32 cellular contexts compared by ENCODE assay signal in genomic region chr14:33855672-33856071, GRCh38.
"Had no signal": no experiment of that assay in that cellular context is flagged by ENCODE, and none has a peak within 500 bp of the region (broad histone marks: within the 10 kb centered on the region; RNA-seq: fewer than 3 reads in every experiment).

No MANE protein-coding gene starts in this region.

- H3K4me1 ChIP-seq: ascending aorta had no signal

- H3K27ac ChIP-seq: ascending aorta, cardiac muscle cell, SK-N-MC had no signal

- H3K4me3 ChIP-seq: ascending aorta, cardiac muscle cell, MG63, SK-N-MC had no signal

- H3K36me3 Mint-ChIP-seq: activated naive CD4-positive, alpha-beta T cell treated with anti-CD3 and anti-CD28 coated beads, Interleukin-2, amount 50 U/mL, for 24 hours; activated naive CD8-positive, alpha-beta T cell treated with anti-CD3 and anti-CD28 coated beads, Interleukin-2, amount 10 ng/mL, durations not matched to agents 7 days and 5 days had no signal

- H3K27me3 Mint-ChIP-seq: activated CD4-positive, alpha-beta T cell treated with anti-CD3 and anti-CD28 coated beads for 36 hours; activated naive CD4-positive, alpha-beta T cell treated with anti-CD3 and anti-CD28 coated beads, Interleukin-2, amount 50 U/mL, for 24 hours; activated T-cell treated with anti-CD3 and anti-CD28 coated beads, Interleukin-2, amount 50 U/mL, for 24 hours; central memory CD8-positive, alpha-beta T cell had no signal

- H3K36me3 ChIP-seq: ascending aorta, cardiac muscle cell, MG63 had no signal

- H3K27me3 ChIP-seq: ascending aorta, cardiac muscle cell, MG63 had no signal

- FAIRE-seq: TTC549 had no signal

- H3K9me3 ChIP-seq: ascending aorta, MG63 had no signal

- DNase-seq: activated CD4-positive, alpha-beta T cell treated with anti-CD3 and anti-CD28 coated beads for 36 hours; activated CD4-positive, alpha-beta T cell treated with anti-CD3 and anti-CD28 coated beads, Interleukin-2, amount 10 ng/mL, durations not matched to agents 7 days and 5 days; activated CD4-positive, alpha-beta T cell treated with anti-CD3 and anti-CD28 coated beads, Interleukin-2, amount 50 U/mL, for 48 hours; activated CD8-positive, alpha-beta T cell treated with anti-CD3 and anti-CD28 coated beads, Interleukin-2, amount 10 ng/mL, durations not matched to agents 7 days and 5 days; activated gamma-delta T cell; activated naive CD4-positive, alpha-beta T cell treated with Interleukin-2 at 50 U/mL for 16 hours; activated naive CD8-positive, alpha-beta T cell treated with anti-CD3 and anti-CD28 coated beads, Interleukin-2, amount 10 ng/mL, durations not matched to agents 7 days and 5 days; activated T-cell treated with anti-CD3 and anti-CD28 coated beads, Interleukin-2, amount 50 U/mL, for 24 hours; amygdala; Kasumi-1; MG63; NCI-H1048; NCI-H1105 treated with DMSO at 0.1 percent for 48 hours; NCI-H1436; NCI-H1694; NCI-H1930; NCI-H2081 treated with DMSO at 0.1 percent for 48 hours; NCI-H2171; NCI-H510A; NCI-H69; NK-92 treated with Interleukin-12 subunit alpha and Interleukin-12 subunit beta, amount 100 ng/mL, for 24 hours; Right ventricle myocardium superior had no signal

- ATAC-seq: activated CD4-positive, alpha-beta T cell treated with anti-CD3 and anti-CD28 coated beads for 36 hours; activated CD4-positive, CD25-positive, alpha-beta regulatory T cell treated with anti-CD3 and anti-CD28 coated beads, Interleukin-2, amount 50 U/mL, for 24 hours; activated CD8-positive, alpha-beta T cell treated with anti-CD3 and anti-CD28 coated beads, Interleukin-2, amount 10 ng/mL, durations not matched to agents 7 days and 5 days had no signal

- H3K27ac Mint-ChIP-seq: activated CD4-positive, alpha-beta T cell treated with anti-CD3 and anti-CD28 coated beads for 36 hours; activated CD4-positive, alpha-beta T cell treated with anti-CD3 and anti-CD28 coated beads, Interleukin-2, amount 10 ng/mL, durations not matched to agents 7 days and 5 days; activated CD8-positive, alpha-beta T cell treated with anti-CD3 and anti-CD28 coated beads, Interleukin-2, amount 10 ng/mL, durations not matched to agents 7 days and 5 days; activated naive CD4-positive, alpha-beta T cell treated with anti-CD3 and anti-CD28 coated beads, Interleukin-2, amount 50 U/mL, for 24 hours; activated naive CD8-positive, alpha-beta T cell treated with anti-CD3 and anti-CD28 coated beads, Interleukin-2, amount 10 ng/mL, durations not matched to agents 7 days and 5 days; activated T-cell treated with anti-CD3 and anti-CD28 coated beads, Interleukin-2, amount 50 U/mL, for 24 hours; activated T-helper 2 cell treated with anti-CD3 and anti-CD28 coated beads, Interferon-gamma antibody, Interleukin-2, Interleukin-4, amounts not matched to agents 10 μg/mL and 5 μg/mL and 100 μg/mL, durations not matched to agents 14 hours and 24 hours and 36 hours; T-helper 1 cell treated with Interleukin-12 subunit alpha and Interleukin-12 subunit beta and Interleukin-4 antibody, amounts not matched to agents 30 μg/mL and 1 μg/mL, for 36 hours; T-helper 2 cell treated with Interferon-gamma antibody and Interleukin-4, amounts not matched to agents 5 μg/mL and 100 μg/mL, for 36 hours had no signal

- H3K4me3 Mint-ChIP-seq: activated CD4-positive, alpha-beta T cell treated with anti-CD3 and anti-CD28 coated beads for 36 hours; activated CD4-positive, alpha-beta T cell treated with anti-CD3 and anti-CD28 coated beads, Interleukin-2, amount 10 ng/mL, durations not matched to agents 7 days and 5 days; activated CD8-positive, alpha-beta T cell treated with anti-CD3 and anti-CD28 coated beads, Interleukin-2, amount 10 ng/mL, durations not matched to agents 7 days and 5 days; activated naive CD4-positive, alpha-beta T cell treated with anti-CD3 and anti-CD28 coated beads, Interleukin-2, amount 50 U/mL, for 24 hours; activated naive CD8-positive, alpha-beta T cell treated with anti-CD3 and anti-CD28 coated beads, Interleukin-2, amount 10 ng/mL, durations not matched to agents 7 days and 5 days; activated T-cell treated with anti-CD3 and anti-CD28 coated beads, Interleukin-2, amount 50 U/mL, for 24 hours; central memory CD8-positive, alpha-beta T cell; T-helper 1 cell treated with Interleukin-12 subunit alpha and Interleukin-12 subunit beta and Interleukin-4 antibody, amounts not matched to agents 30 μg/mL and 1 μg/mL, for 36 hours; T-helper 2 cell treated with Interferon-gamma antibody and Interleukin-4, amounts not matched to agents 5 μg/mL and 100 μg/mL, for 36 hours had no signal

- H3K4me1 Mint-ChIP-seq: activated CD4-positive, alpha-beta T cell treated with anti-CD3 and anti-CD28 coated beads for 36 hours; activated naive CD4-positive, alpha-beta T cell treated with anti-CD3 and anti-CD28 coated beads, Interleukin-2, amount 50 U/mL, for 24 hours; central memory CD8-positive, alpha-beta T cell had no signal

- H3K9me3 Mint-ChIP-seq: activated CD4-positive, alpha-beta T cell treated with anti-CD3 and anti-CD28 coated beads, Interleukin-2, amount 10 ng/mL, durations not matched to agents 7 days and 5 days; activated naive CD4-positive, alpha-beta T cell treated with anti-CD3 and anti-CD28 coated beads, Interleukin-2, amount 50 U/mL, for 24 hours; activated T-cell treated with anti-CD3 and anti-CD28 coated beads, Interleukin-2, amount 50 U/mL, for 24 hours; activated T-helper 2 cell treated with anti-CD3 and anti-CD28 coated beads, Interferon-gamma antibody, Interleukin-2, Interleukin-4, amounts not matched to agents 10 μg/mL and 5 μg/mL and 100 μg/mL, durations not matched to agents 14 hours and 24 hours and 36 hours; T-helper 1 cell treated with Interleukin-12 subunit alpha and Interleukin-12 subunit beta and Interleukin-4 antibody, amounts not matched to agents 30 μg/mL and 1 μg/mL, for 36 hours; T-helper 2 cell treated with Interferon-gamma antibody and Interleukin-4, amounts not matched to agents 5 μg/mL and 100 μg/mL, for 36 hours had no signal
